In genomic region chr2:99970292-99970868, GRCh38 we compare ENCODE assay signal across 21 cellular contexts.
A peak's percentile ranks its signal among the peaks of the same experiment; 100 is the strongest.
DNase-seq lines count a peak whose midpoint lies in the region; ATAC-seq, FAIRE-seq and TF ChIP-seq lines count a peak whose summit lies in the region.
"Had no signal": no experiment of that assay in that cellular context is flagged by ENCODE, and none has a peak within 500 bp of the region (broad histone marks: within the 10 kb centered on the region; RNA-seq: fewer than 3 reads in every experiment).

No MANE protein-coding gene starts in this region.

- H3K9ac ChIP-seq in adipocyte (ENCODE audit: low read length) (no peak overlapping the region), HepG2 (ENCODE audit: insufficient read depth, low read depth, low read length) (no peak overlapping the region)

- peaks cover 12% of the 10 kb centered on the region for H3K4me1 Mint-ChIP-seq in stimulated activated naive CD8-positive, alpha-beta T cell treated with anti-CD3 and anti-CD28 coated beads, Interleukin-15, amount 100 ng/mL, for 72 hours
- H3K4me1 Mint-ChIP-seq: activated T-helper 17 cell treated with anti-CD3 and anti-CD28 coated beads, Interleukin-2, amount 50 U/mL, for 72 hours; immature natural killer cell had no signal

- no peak overlapping the region for H2AFZ ChIP-seq in HepG2 (ENCODE audit: low read length)

- DNase-seq in stimulated activated naive CD8-positive, alpha-beta T cell treated with anti-CD3 and anti-CD28 coated beads, Interleukin-15, amount 100 ng/mL, for 72 hours: no peak
- no peak for DNase-seq in stimulated activated naive CD8-positive, alpha-beta T cell treated with anti-CD3 and anti-CD28 coated beads, Interleukin-15, Interleukin-2, amounts not matched to agents 100 U/mL and 50 U/mL, for 24 hours
- peak; percentile 26 for DNase-seq in adipocyte (ENCODE audit: low read depth)
- DNase-seq in HepG2 (ENCODE audit: low spot score): no peak
- DNase-seq in H4 (ENCODE audit: low spot score): no peak
- DNase-seq in amygdala (lab: John Stamatoyannopoulos, UW): no peak
- DNase-seq in NCI-H69 (lab: John Stamatoyannopoulos, UW): no peak
- DNase-seq: activated CD4-positive, alpha-beta T cell treated with anti-CD3 and anti-CD28 coated beads for 4 hours; caudate nucleus; CD4-positive, alpha-beta T cell; HCEC 1CT; heart right ventricle; immature natural killer cell; MM.1S; NCI-H1930; NCI-H446; stimulated activated CD4-positive, alpha-beta T cell treated with anti-CD3 and anti-CD28 coated beads, Interleukin-2, amount 100 ng/mL, for 24 hours; upper lobe of left lung had no signal

- POLR2A ChIA-PET in HepG2 (lab: Yijun Ruan, JAX): no interaction called here

- intact Hi-C loops in HepG2 (cut with micrococcal nuclease; ENCODE audit: unreplicated experiment): no loop called here

- H3K9me3 ChIP-seq in adipocyte (ENCODE audit: control insufficient read depth, low read length) (no peaks in the 10 kb centered on the region), HepG2 (ENCODE audit: low read length) (no peaks in the 10 kb centered on the region)
- H3K9me3 ChIP-seq: heart right ventricle, upper lobe of left lung had no signal

- TF ChIP-seq CTCF in HepG2 (CRISPR knock-in tag; IDR thresholded peaks at IDR 0.05): no peak

- peak overlapping the region; percentile 19 to 48 for H3K27ac Mint-ChIP-seq in stimulated activated naive CD8-positive, alpha-beta T cell treated with anti-CD3 and anti-CD28 coated beads, Interleukin-15, amount 100 ng/mL, for 72 hours
- H3K27ac Mint-ChIP-seq: activated T-helper 17 cell treated with anti-CD3 and anti-CD28 coated beads, Interleukin-2, amount 50 U/mL, for 72 hours; CD4-positive, alpha-beta T cell; immature natural killer cell had no signal

- no peak for TF ChIP-seq POLR2A in HepG2 (IDR thresholded peaks at IDR 0.05; ENCODE audit: insufficient read depth in 1 of 2, low read depth in 2 of 2, low read length in 2 of 2)

- TF ChIP-seq EP300 in HepG2 (IDR thresholded peaks at IDR 0.05; ENCODE audit: low read depth in 2 of 2, low read length in 2 of 2) (no peak), HepG2 (CRISPR knock-in tag; IDR thresholded peaks at IDR 0.05; ENCODE audit: borderline replicate concordance) (no peak)

- no TSS peak for BruUV-seq in HepG2 (replicated peaks; lab: Mats Ljungman, UMichigan)

- ATAC-seq in stimulated activated naive CD8-positive, alpha-beta T cell treated with anti-CD3 and anti-CD28 coated beads, Interleukin-15, amount 100 ng/mL, for 72 hours: no peak
- ATAC-seq in stimulated activated naive CD8-positive, alpha-beta T cell treated with anti-CD3 and anti-CD28 coated beads, Interleukin-15, Interleukin-2, amounts not matched to agents 100 U/mL and 50 U/mL, for 24 hours: no peak
- no peak for ATAC-seq in HepG2
- ATAC-seq in GM21825 (IDR thresholded peaks at IDR 0.05; ENCODE audit: unreplicated experiment): no peak
- ATAC-seq: activated T-helper 17 cell treated with anti-CD3 and anti-CD28 coated beads, Interleukin-2, amount 50 U/mL, for 72 hours had no signal

- H3K4me1 ChIP-seq in adipocyte (ENCODE audit: control insufficient read depth, insufficient read depth, low read length) (no peaks in the 10 kb centered on the region), HepG2 (ENCODE audit: insufficient read depth, low read length) (no peaks in the 10 kb centered on the region)
- H3K4me1 ChIP-seq: upper lobe of left lung had no signal

- H3K79me2 ChIP-seq in HepG2 (ENCODE audit: insufficient read depth, low read length): no peaks in the 10 kb centered on the region

- FAIRE-seq in HepG2 (lab: Jason Lieb, UNC): no peak

- no peak overlapping the region for H3K27ac ChIP-seq in HepG2 (ENCODE audit: extremely low read length, insufficient read depth, low read length)
- H3K27ac ChIP-seq: heart right ventricle, upper lobe of left lung had no signal

- in situ Hi-C loops in HepG2 (cut with HindIII; ENCODE audit: extremely low pct_ligation_motif_present, low pct_unique_long_range_greater_than_20kb): no loop called here

- peaks cover 4 to 5% of the 10 kb centered on the region in 2 donors for H3K9me3 Mint-ChIP-seq in stimulated activated naive CD8-positive, alpha-beta T cell treated with anti-CD3 and anti-CD28 coated beads, Interleukin-15, amount 100 ng/mL, for 72 hours
- H3K9me3 Mint-ChIP-seq: activated T-helper 17 cell treated with anti-CD3 and anti-CD28 coated beads, Interleukin-2, amount 50 U/mL, for 72 hours; CD4-positive, alpha-beta T cell; immature natural killer cell had no signal

- H3K27me3 Mint-ChIP-seq in stimulated activated naive CD8-positive, alpha-beta T cell treated with anti-CD3 and anti-CD28 coated beads, Interleukin-15, amount 100 ng/mL, for 72 hours: peaks cover 12% of the 10 kb centered on the region
- H3K27me3 Mint-ChIP-seq: CD4-positive, alpha-beta T cell had no signal

- H4K20me1 ChIP-seq in HepG2 (ENCODE audit: insufficient read depth, low read length): no peaks in the 10 kb centered on the region

- CTCF ChIA-PET in HepG2 (lab: Yijun Ruan, JAX; ENCODE audit: low intra/inter-chr PET ratio, low total read pairs): no interaction called here

- WGBS in HepG2 (ENCODE audit: low lambda C conversion rate): 36% methylated on average over 12 of the region's 12 CpGs

- H3K36me3 ChIP-seq in adipocyte (ENCODE audit: control insufficient read depth, insufficient read depth, low read length, severe bottlenecking): no peaks in the 10 kb centered on the region
- H3K36me3 ChIP-seq in HepG2 (replicated peaks in 1 of 2; ENCODE audit: control insufficient read depth in 1 of 2, insufficient read depth in 2 of 2, low read length in 2 of 2): no peaks in the 10 kb centered on the region
- H3K36me3 ChIP-seq: heart right ventricle, upper lobe of left lung had no signal

- H3K4me3 Mint-ChIP-seq in stimulated activated naive CD8-positive, alpha-beta T cell treated with anti-CD3 and anti-CD28 coated beads, Interleukin-15, amount 100 ng/mL, for 72 hours: no peak overlapping the region
- H3K4me3 Mint-ChIP-seq: activated T-helper 17 cell treated with anti-CD3 and anti-CD28 coated beads, Interleukin-2, amount 50 U/mL, for 72 hours; CD4-positive, alpha-beta T cell; immature natural killer cell had no signal

- H3K4me3 ChIP-seq in adipocyte (ENCODE audit: low read length) (no peak overlapping the region), HepG2 (replicated peaks in 1 of 3; ENCODE audit: insufficient read depth in 1 of 3, low read depth in 2 of 3, low read length in 3 of 3) (no peak overlapping the region)
- H3K4me3 ChIP-seq: heart right ventricle, lung, upper lobe of left lung had no signal

- no peak for TF ChIP-seq RAD21 in HepG2 (CRISPR knock-in tag; IDR thresholded peaks at IDR 0.05)

- H3K27me3 ChIP-seq in adipocyte (replicated peaks; ENCODE audit: control insufficient read depth, insufficient read depth, low read length) (peaks cover 11% of the 10 kb centered on the region), HepG2 (ENCODE audit: control insufficient read depth in 1 of 2, insufficient read depth in 2 of 2, low read length in 2 of 2) (peaks cover 2 to 4% of the 10 kb centered on the region in 2 experiments; a peak in 1 of 5 replicates)
- H3K27me3 ChIP-seq: heart right ventricle, upper lobe of left lung had no signal

- no peak overlapping the region for H3K4me2 ChIP-seq in HepG2 (ENCODE audit: low read depth, low read length)

TF ChIP-seq in HepG2, 621 proteins besides CTCF, POLR2A, EP300 and RAD21:
- TF ChIP-seq NR0B2 (CRISPR knock-in tag; IDR thresholded peaks at IDR 0.05) (no peak), TEAD2 (CRISPR knock-in tag; IDR thresholded peaks at IDR 0.05) (no peak), ATF7 (IDR thresholded peaks at IDR 0.05) (peak; percentile 38; the same call in 1 of the 2 replicates), ATF7 (CRISPR knock-in tag; IDR thresholded peaks at IDR 0.05) (no peak), ZBTB25 (CRISPR knock-in tag; IDR thresholded peaks at IDR 0.05) (no peak), E2F1 (CRISPR knock-in tag; IDR thresholded peaks at IDR 0.05) (no peak), MNT (IDR thresholded peaks at IDR 0.05) (no peak), ZNF446 (CRISPR knock-in tag; IDR thresholded peaks at IDR 0.05) (no peak)
